ENCODE assay signal across 12 cellular contexts in the genomic region with DNA sequence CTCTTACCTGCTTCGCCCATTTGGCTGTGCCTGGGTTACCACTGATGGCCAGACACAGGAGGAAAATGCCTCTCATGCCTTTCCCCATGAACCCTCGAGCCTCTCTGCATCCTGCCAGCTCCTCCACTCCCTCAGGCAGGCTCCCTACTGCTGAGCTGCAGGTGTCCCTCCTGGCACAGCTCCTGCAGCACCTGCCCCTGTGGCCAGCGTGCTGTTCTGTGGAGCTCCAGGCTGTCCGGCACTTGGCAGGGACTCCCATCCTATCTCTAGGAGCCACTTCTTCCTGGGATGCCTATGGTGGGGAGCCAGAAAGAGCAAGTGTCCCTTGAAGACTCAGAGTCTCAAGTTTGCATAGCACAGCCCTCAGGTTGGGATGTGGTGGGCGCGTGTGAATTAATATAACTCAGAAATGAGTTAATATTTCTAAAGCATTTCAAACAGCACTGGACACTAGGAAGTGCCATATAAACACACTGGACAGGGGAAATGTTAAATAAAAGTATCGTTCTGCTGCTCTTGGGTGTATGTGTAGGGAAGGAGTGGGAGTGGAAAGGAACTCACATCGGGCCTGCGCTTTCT. TPM values are rescaled to one million over a fixed set of nuclear protein-coding genes. Genes with fewer than 3 reads are reported as not detected.
A peak's percentile ranks its signal among the peaks of the same experiment; 100 is the strongest.
DNase-seq lines count a peak whose midpoint lies in the region; TF ChIP-seq lines count a peak whose summit lies in the region.
"Had no signal": no experiment of that assay in that cellular context is flagged by ENCODE, and none has a peak within 500 bp of the region (broad histone marks: within the 10 kb centered on the region; RNA-seq: fewer than 3 reads in every experiment).

No MANE protein-coding gene starts in this region.

- TF ChIP-seq CTCF in coronary artery (IDR thresholded peaks at IDR 0.05) = no peak

- H3K23ac ChIP-seq in neuronal stem cell (ENCODE audit: low read depth, low read length, poor library complexity) = peak overlapping the region; percentile 68

- H2BK15ac ChIP-seq in neuronal stem cell (ENCODE audit: low read length) = no peak overlapping the region

- no CpG with 5 or more reads among the region's 9 CpGs for WGBS in neuronal stem cell (ENCODE audit: extremely low coverage in 2 of 2, insufficient read length in 2 of 2, insufficient replicate concordance in 1 of 2), 2 donors

- H3K9me3 ChIP-seq in neuronal stem cell (replicated peaks in 1 of 2; ENCODE audit: control insufficient read depth in 2 of 2, insufficient read depth in 1 of 2, low read depth in 1 of 2, low read length in 2 of 2) = peaks cover 2 to 9% of the 10 kb centered on the region in 2 donors

- no peak overlapping the region for H3K14ac ChIP-seq in neuronal stem cell (ENCODE audit: low read length)

- no peak overlapping the region for H2BK5ac ChIP-seq in neuronal stem cell (ENCODE audit: low read length)

- H2BK120ac ChIP-seq in neuronal stem cell (ENCODE audit: low read depth, low read length) = no peak overlapping the region

- peaks cover 6 to 7% of the 10 kb centered on the region in 2 donors for H3K4me1 ChIP-seq in neuronal stem cell (ENCODE audit: control insufficient read depth in 2 of 2, insufficient read depth in 1 of 2, low read depth in 1 of 2, low read length in 2 of 2)

- H3K27me3 ChIP-seq in neuronal stem cell (ENCODE audit: control insufficient read depth in 3 of 3, insufficient read depth in 3 of 3, low read depth in 1 of 3, low read length in 3 of 3) = peaks cover 55 to 89% (median 81%) of the 10 kb centered on the region in 3 experiments

- no peak overlapping the region for H4K91ac ChIP-seq in neuronal stem cell (ENCODE audit: low read depth, low read length, poor library complexity)

- H3K4me3 ChIP-seq in coronary artery (peak overlapping the region; percentile 53), neuronal stem cell (ENCODE audit: low read length in 2 of 2) (no peak overlapping the region)

- H3K4ac ChIP-seq in neuronal stem cell (ENCODE audit: low read length) = no peak overlapping the region

- H3K9ac ChIP-seq in neuronal stem cell (ENCODE audit: low read depth, low read length, poor library complexity) = no peak overlapping the region

- H4K8ac ChIP-seq in neuronal stem cell (ENCODE audit: low read depth, low read length) = no peak overlapping the region

- no peaks in the 10 kb centered on the region for H3K79me1 ChIP-seq in neuronal stem cell (ENCODE audit: low read depth, low read length)

- H2BK12ac ChIP-seq in neuronal stem cell (ENCODE audit: low read length) = no peak overlapping the region

- H3K36me3 ChIP-seq in neuronal stem cell (replicated peaks in 1 of 2; ENCODE audit: control insufficient read depth in 2 of 2, insufficient read depth in 2 of 2, low read length in 2 of 2) = no peaks in the 10 kb centered on the region
- H3K36me3 ChIP-seq: WERI-Rb-1 had no signal

- H3K27ac ChIP-seq in coronary artery = no peak overlapping the region
- H3K27ac ChIP-seq in neuronal stem cell (replicated peaks; ENCODE audit: low read length) = no peak overlapping the region
- H3K27ac ChIP-seq: WERI-Rb-1 had no signal

- peak overlapping the region; percentile 64 for H3K4me2 ChIP-seq in neuronal stem cell (ENCODE audit: insufficient read depth, low read length, poor library complexity, severe bottlenecking)

- H3K18ac ChIP-seq in neuronal stem cell (ENCODE audit: low read length) = peak overlapping the region; percentile 27

- H2AFZ ChIP-seq in neuronal stem cell (ENCODE audit: low read length) = peak overlapping the region; percentile 69

- DNase-seq in NCI-H748 (lab: John Stamatoyannopoulos, UW; ENCODE audit: unreplicated experiment) (peak; percentile 11), NCI-H748 treated with DMSO at 0.1 percent for 48 hours (lab: John Stamatoyannopoulos, UW) (no peak), NCI-H146 (lab: John Stamatoyannopoulos, UW) (peak; percentile 86), coronary artery (ENCODE audit: low spot score) (no peak), neuronal stem cell (ENCODE audit: low spot score) (no peak), NOMO-1 treated with dmso at 0.1 percent for 144 hours (lab: John Stamatoyannopoulos, UW; ENCODE audit: unreplicated experiment) (no peak), NCI-H2171 (lab: John Stamatoyannopoulos, UW) (no peak)
- no peak for DNase-seq in activated effector memory CD4-positive, alpha-beta T cell treated with Interleukin-2 at 50 U/mL for 16 hours
- DNase-seq: left colon; NCI-H1694; stimulated activated CD4-positive, alpha-beta T cell treated with anti-CD3 and anti-CD28 coated beads, Interleukin-4, amount 100 ng/mL, for 4 hours; WERI-Rb-1 had no signal

- peak overlapping the region; percentile 70 for H2AK5ac ChIP-seq in neuronal stem cell (ENCODE audit: low read depth, low read length)

RNA-seq across cellular contexts. Expression of a gene that starts 2.6 kb away (rescaled TPM):
- polyA plus RNA-seq in neuronal stem cell (2013, experiment 1 of 2) = 0.03 TPM
- 0.01 TPM for polyA plus RNA-seq in neuronal stem cell (2013, experiment 2 of 2)

RNA-seq across cellular contexts. Expression of a gene that starts 29.6 kb away (rescaled TPM):
- 0.78 TPM for polyA plus RNA-seq in neuronal stem cell (2013, experiment 1 of 2)
- polyA plus RNA-seq in neuronal stem cell (2013, experiment 2 of 2) = 0.62 TPM

Comparison
In these comparisons a context has a peak if more than half of its experiments do, and no peak if none do; other contexts are left out.
1. DNase-seq: peak in NCI-H748 (single experiment) and NCI-H146 (single experiment); none in NCI-H748 treated with DMSO at 0.1 percent for 48 hours (single experiment), coronary artery (single experiment), neuronal stem cell (single experiment), activated effector memory CD4-positive, alpha-beta T cell treated with Interleukin-2 at 50 U/mL for 16 hours (single experiment), NOMO-1 treated with dmso at 0.1 percent for 144 hours (single experiment) and NCI-H2171 (single experiment).